Comparison of ENCODE assay signal across 1 cellular context in the genomic region with DNA sequence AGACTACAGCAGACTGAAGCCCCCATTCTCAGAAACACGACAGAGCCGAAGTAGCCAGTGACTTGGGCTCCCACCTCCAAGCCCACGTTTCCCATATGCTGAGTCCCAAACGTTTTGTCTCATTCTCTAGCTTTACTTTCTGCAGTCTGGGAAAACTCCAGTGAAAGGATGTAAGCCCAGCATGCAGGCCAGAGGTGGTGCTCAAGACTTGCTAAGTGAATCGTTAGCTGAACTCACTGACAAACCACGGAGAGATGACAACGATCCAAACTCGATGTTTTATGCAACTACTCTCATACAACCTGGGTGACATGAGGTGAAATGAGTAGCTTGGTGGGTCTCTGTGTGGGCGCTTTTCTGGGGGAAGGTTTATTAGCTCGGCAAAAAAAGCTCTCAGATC.
TF ChIP-seq lines count a peak whose summit lies in the region.

No MANE protein-coding gene starts in this region.

TF ChIP-seq in WTC11, 78 proteins besides CTCF, POLR2A, EP300 and RAD21 (continued from another document):
- TF ChIP-seq USF1 (CRISPR knock-in tag; IDR thresholded peaks at IDR 0.05): no peak
